Comparison of ENCODE assay signal across 34 cellular contexts in genomic region chr13:46968450-46968849, GRCh38.
"Had no signal": no experiment of that assay in that cellular context is flagged by ENCODE, and none has a peak within 500 bp of the region (broad histone marks: within the 10 kb centered on the region; RNA-seq: fewer than 3 reads in every experiment).

No MANE protein-coding gene starts in this region.

- H3K27me3 Mint-ChIP-seq: activated B cell treated with CpG ODN at 0.5 μM for 24 hours; activated CD4-positive, alpha-beta T cell treated with anti-CD3 and anti-CD28 coated beads, Interleukin-2, amount 10 ng/mL, durations not matched to agents 24 days and 14 days; activated naive CD8-positive, alpha-beta T cell treated with anti-CD3 and anti-CD28 coated beads for 36 hours had no signal

- H3K4me1 ChIP-seq: adrenal gland, body of pancreas, breast epithelium had no signal

- H3K4me3 Mint-ChIP-seq: activated B cell treated with CpG ODN at 0.5 μM for 24 hours; activated CD4-positive, alpha-beta memory T cell treated with anti-CD3 and anti-CD28 coated beads for 36 hours; activated CD4-positive, alpha-beta T cell treated with anti-CD3 and anti-CD28 coated beads, Interleukin-2, amount 10 ng/mL, durations not matched to agents 24 days and 14 days; activated CD8-positive, alpha-beta T cell treated with anti-CD3 and anti-CD28 coated beads for 36 hours; activated naive CD4-positive, alpha-beta T cell treated with anti-CD3 and anti-CD28 coated beads for 36 hours; activated naive CD8-positive, alpha-beta T cell treated with anti-CD3 and anti-CD28 coated beads for 36 hours; activated T-cell treated with anti-CD3 and anti-CD28 coated beads, Interleukin-2, amount 50 U/mL, for 4 hours; activated T-cell treated with anti-CD3 and anti-CD28 coated beads, Interleukin-2, amount 50 U/mL, for 72 hours; activated T-helper 1 cell treated with anti-CD3 and anti-CD28 coated beads, Interleukin-12 subunit alpha, Interleukin-12 subunit beta, Interleukin-2, Interleukin-4 antibody, amounts not matched to agents 30 ng/mL and 10 ng/mL and 1 ng/mL, durations not matched to agents 14 hours and 24 hours and 36 hours; activated T-helper 17 cell treated with anti-CD3 and anti-CD28 coated beads, Interleukin-2, amount 50 U/mL, for 72 hours; T-helper 1 cell treated with Interleukin-12 subunit alpha and Interleukin-12 subunit beta and Interleukin-4 antibody, amounts not matched to agents 30 μg/mL and 1 μg/mL, for 36 hours; T-helper 2 cell treated with Interferon-gamma antibody and Interleukin-4, amounts not matched to agents 5 μg/mL and 100 μg/mL, for 36 hours had no signal

- H3K36me3 ChIP-seq: adrenal gland, brain microvascular endothelial cell, breast epithelium had no signal

- H3K36me3 Mint-ChIP-seq: activated CD4-positive, alpha-beta memory T cell treated with anti-CD3 and anti-CD28 coated beads for 36 hours; activated naive CD4-positive, alpha-beta T cell treated with anti-CD3 and anti-CD28 coated beads, Interleukin-2, amount 50 U/mL, for 72 hours; activated naive CD8-positive, alpha-beta T cell treated with anti-CD3 and anti-CD28 coated beads for 36 hours had no signal

- H3K4me1 Mint-ChIP-seq: activated CD4-positive, alpha-beta T cell treated with anti-CD3 and anti-CD28 coated beads, Interleukin-2, amount 10 ng/mL, durations not matched to agents 24 days and 14 days; activated naive CD8-positive, alpha-beta T cell treated with anti-CD3 and anti-CD28 coated beads for 36 hours; activated T-helper 17 cell treated with anti-CD3 and anti-CD28 coated beads, Interleukin-2, amount 50 U/mL, for 72 hours had no signal

- H3K9me3 Mint-ChIP-seq: activated B cell treated with CpG ODN at 0.5 μM for 24 hours; activated CD4-positive, alpha-beta memory T cell treated with anti-CD3 and anti-CD28 coated beads for 36 hours; activated CD4-positive, alpha-beta T cell treated with anti-CD3 and anti-CD28 coated beads, Interleukin-2, amount 10 ng/mL, durations not matched to agents 24 days and 14 days; activated CD8-positive, alpha-beta T cell treated with anti-CD3 and anti-CD28 coated beads for 36 hours; activated naive CD4-positive, alpha-beta T cell treated with anti-CD3 and anti-CD28 coated beads, Interleukin-2, amount 50 U/mL, for 72 hours; activated naive CD8-positive, alpha-beta T cell treated with anti-CD3 and anti-CD28 coated beads for 36 hours; activated T-helper 1 cell treated with anti-CD3 and anti-CD28 coated beads, Interleukin-12 subunit alpha, Interleukin-12 subunit beta, Interleukin-2, Interleukin-4 antibody, amounts not matched to agents 30 ng/mL and 10 ng/mL and 1 ng/mL, durations not matched to agents 14 hours and 24 hours and 36 hours; T-helper 1 cell treated with Interleukin-12 subunit alpha and Interleukin-12 subunit beta and Interleukin-4 antibody, amounts not matched to agents 30 μg/mL and 1 μg/mL, for 36 hours; T-helper 2 cell treated with Interferon-gamma antibody and Interleukin-4, amounts not matched to agents 5 μg/mL and 100 μg/mL, for 36 hours had no signal

- H3K27ac ChIP-seq: adrenal gland, body of pancreas, brain microvascular endothelial cell, breast epithelium, VCaP had no signal

- DNase-seq: activated B cell treated with CpG ODN at 0.5 μM for 24 hours; activated CD4-positive, alpha-beta memory T cell treated with anti-CD3 and anti-CD28 coated beads for 36 hours; activated CD4-positive, alpha-beta T cell treated with anti-CD3 and anti-CD28 coated beads for 4 hours; activated CD4-positive, alpha-beta T cell treated with anti-CD3 and anti-CD28 coated beads, Interleukin-2, amount 10 ng/mL, durations not matched to agents 24 days and 14 days; activated CD4-positive, alpha-beta T cell treated with anti-CD3 and anti-CD28 coated beads, Interleukin-2, amount 50 U/mL, for 1 hour; activated CD4-positive, alpha-beta T cell treated with anti-CD3 and anti-CD28 coated beads, Interleukin-2, amount 50 U/mL, for 4 hours; activated CD4-positive, CD25-positive, alpha-beta regulatory T cell treated with anti-CD3 and anti-CD28 coated beads, Interleukin-2, amount 50 U/mL, for 72 hours; activated CD8-positive, alpha-beta memory T cell treated with anti-CD3 and anti-CD28 coated beads, Interleukin-2, amount 50 U/mL, for 4 hours; activated CD8-positive, alpha-beta T cell treated with anti-CD3 and anti-CD28 coated beads for 36 hours; activated effector memory CD4-positive, alpha-beta T cell treated with anti-CD3 and anti-CD28 coated beads, Interleukin-2, amount 50 U/mL, for 16 hours; activated gamma-delta T cell treated with Interleukin-2 at 50 U/mL for 16 hours; activated naive CD4-positive, alpha-beta T cell; activated naive CD4-positive, alpha-beta T cell treated with anti-CD3 and anti-CD28 coated beads for 36 hours; activated naive CD4-positive, alpha-beta T cell treated with anti-CD3 and anti-CD28 coated beads, Interleukin-2, amount 50 U/mL, for 16 hours; activated naive CD8-positive, alpha-beta T cell treated with anti-CD3 and anti-CD28 coated beads for 36 hours; activated T-cell treated with anti-CD3 and anti-CD28 coated beads for 4 hours; activated T-cell treated with anti-CD3 and anti-CD28 coated beads, Interleukin-2, amount 50 U/mL, for 1 hour; activated T-cell treated with anti-CD3 and anti-CD28 coated beads, Interleukin-2, amount 50 U/mL, for 4 hours; activated T-cell treated with anti-CD3 and anti-CD28 coated beads, Interleukin-2, amount 50 U/mL, for 72 hours; adrenal gland; amniotic stem cell; aorta; body of pancreas; brain microvascular endothelial cell; central memory CD4-positive, alpha-beta T cell; T-helper 2 cell; T-helper 9 cell had no signal

- H3K9me3 ChIP-seq: adrenal gland, body of pancreas, breast epithelium had no signal

- H3K4me3 ChIP-seq: adrenal gland, body of pancreas, breast epithelium had no signal

- ATAC-seq: activated CD8-positive, alpha-beta T cell treated with anti-CD3 and anti-CD28 coated beads for 36 hours; activated naive CD4-positive, alpha-beta T cell treated with anti-CD3 and anti-CD28 coated beads, Interleukin-2, amount 50 U/mL, for 72 hours; activated T-cell treated with anti-CD3 and anti-CD28 coated beads, Interleukin-2, amount 50 U/mL, for 4 hours; activated T-cell treated with anti-CD3 and anti-CD28 coated beads, Interleukin-2, amount 50 U/mL, for 72 hours; activated T-helper 17 cell treated with anti-CD3 and anti-CD28 coated beads, Interleukin-2, amount 50 U/mL, for 72 hours; body of pancreas had no signal

- H3K27me3 ChIP-seq: adrenal gland, body of pancreas, brain microvascular endothelial cell, breast epithelium had no signal

- H3K27ac Mint-ChIP-seq: activated B cell treated with CpG ODN at 0.5 μM for 24 hours; activated CD4-positive, alpha-beta memory T cell treated with anti-CD3 and anti-CD28 coated beads for 36 hours; activated CD4-positive, alpha-beta T cell treated with anti-CD3 and anti-CD28 coated beads, Interleukin-2, amount 10 ng/mL, durations not matched to agents 24 days and 14 days; activated CD8-positive, alpha-beta T cell treated with anti-CD3 and anti-CD28 coated beads for 36 hours; activated naive CD4-positive, alpha-beta T cell treated with anti-CD3 and anti-CD28 coated beads for 36 hours; activated naive CD4-positive, alpha-beta T cell treated with anti-CD3 and anti-CD28 coated beads, Interleukin-2, amount 50 U/mL, for 72 hours; activated naive CD8-positive, alpha-beta T cell treated with anti-CD3 and anti-CD28 coated beads for 36 hours; activated T-cell treated with anti-CD3 and anti-CD28 coated beads, Interleukin-2, amount 50 U/mL, for 72 hours; activated T-helper 1 cell treated with anti-CD3 and anti-CD28 coated beads, Interleukin-12 subunit alpha, Interleukin-12 subunit beta, Interleukin-2, Interleukin-4 antibody, amounts not matched to agents 30 ng/mL and 10 ng/mL and 1 ng/mL, durations not matched to agents 14 hours and 24 hours and 36 hours; activated T-helper 17 cell treated with anti-CD3 and anti-CD28 coated beads, Interleukin-2, amount 50 U/mL, for 72 hours; T-helper 1 cell treated with Interleukin-12 subunit alpha and Interleukin-12 subunit beta and Interleukin-4 antibody, amounts not matched to agents 30 μg/mL and 1 μg/mL, for 36 hours; T-helper 2 cell treated with Interferon-gamma antibody and Interleukin-4, amounts not matched to agents 5 μg/mL and 100 μg/mL, for 36 hours had no signal
